Comparison of ENCODE assay signal across 19 cellular contexts in the genomic region with DNA sequence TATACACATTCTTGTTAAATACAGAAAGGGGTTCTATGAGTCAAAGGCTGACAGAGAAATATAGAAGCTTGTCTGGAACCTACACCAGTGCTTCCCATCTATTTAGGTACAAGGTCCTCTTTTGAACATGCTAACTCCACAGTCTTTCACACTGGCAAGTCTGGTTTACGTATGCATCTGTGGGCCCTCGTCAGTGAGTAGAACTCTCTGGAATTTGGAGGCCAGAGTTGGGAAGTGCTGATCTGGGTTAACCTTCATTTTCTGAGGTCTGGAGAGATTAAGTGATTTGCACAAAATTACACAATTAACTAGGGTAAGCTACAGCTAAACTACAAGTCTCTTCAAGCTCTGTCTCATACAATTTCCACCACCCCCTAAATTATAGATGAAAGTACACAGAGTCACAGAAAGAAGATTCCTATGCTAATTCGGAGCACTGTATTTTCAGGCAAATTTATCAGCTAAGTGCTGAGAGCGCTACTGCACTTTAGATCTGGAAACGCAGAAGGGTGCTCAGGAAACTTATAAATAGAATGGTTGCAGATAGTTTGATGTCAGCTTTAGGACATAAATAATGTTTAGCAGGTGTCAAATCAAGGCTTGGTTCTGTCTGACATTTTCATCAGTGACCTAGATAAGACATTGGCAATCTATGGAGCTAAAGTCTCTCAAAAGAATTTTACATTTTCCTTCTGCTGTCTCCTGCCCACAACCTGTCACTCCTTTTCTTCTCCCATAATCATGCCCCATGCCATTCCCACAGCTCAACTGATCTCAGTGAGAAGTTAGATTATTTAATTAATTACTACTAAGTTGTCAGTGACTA. TPM values are rescaled to one million over a fixed set of nuclear protein-coding genes. Genes with fewer than 3 reads are reported as not detected.
A peak's percentile ranks its signal among the peaks of the same experiment; 100 is the strongest.
DNase-seq lines count a peak whose midpoint lies in the region; ATAC-seq, FAIRE-seq and TF ChIP-seq lines count a peak whose summit lies in the region.
"Had no signal": no experiment of that assay in that cellular context is flagged by ENCODE, and none has a peak within 500 bp of the region (broad histone marks: within the 10 kb centered on the region; RNA-seq: fewer than 3 reads in every experiment).

No MANE protein-coding gene starts in this region.

- H3K27ac ChIP-seq in ascending aorta = peak overlapping the region; percentile 80 to 82
- peak overlapping the region; percentile 56 to 84 (median 71) for H3K27ac ChIP-seq in gastroesophageal sphincter
- H3K27ac ChIP-seq in trophoblast cell (ENCODE audit: low read depth, low read length) = no peak overlapping the region
- H3K27ac ChIP-seq in CD8-positive, alpha-beta memory T cell (ENCODE audit: low read depth, low read length) = no peak overlapping the region
- no peak overlapping the region for H3K27ac ChIP-seq in small intestine (ENCODE audit: low read depth in 1 of 2, low read length in 1 of 2)
- H3K27ac ChIP-seq: adrenal gland, HL-60 had no signal

- no peak overlapping the region for H3K14ac ChIP-seq in trophoblast cell (ENCODE audit: low read length)

- H3K27me3 ChIP-seq in ascending aorta (no peaks in the 10 kb centered on the region), gastroesophageal sphincter (no peaks in the 10 kb centered on the region), trophoblast cell (ENCODE audit: insufficient read depth, low read length) (no peaks in the 10 kb centered on the region), small intestine (ENCODE audit: control insufficient read depth in 2 of 2, insufficient read depth in 2 of 2, low read length in 2 of 2) (no peaks in the 10 kb centered on the region)
- H3K27me3 ChIP-seq in CD8-positive, alpha-beta memory T cell (ENCODE audit: insufficient read depth, low read length, poor library complexity, severe bottlenecking) = no peaks in the 10 kb centered on the region
- H3K27me3 ChIP-seq: adrenal gland had no signal

- TF ChIP-seq CTCF in AG10803 (conservative IDR thresholded peaks at IDR 0.05; ENCODE audit: low read length) (no peak), ascending aorta (IDR thresholded peaks at IDR 0.05) (no peak), gastroesophageal sphincter (IDR thresholded peaks at IDR 0.05) (no peak)

- no peak overlapping the region for H2AFZ ChIP-seq in trophoblast cell (ENCODE audit: insufficient read depth, low read length, poor library complexity)

- CTCF ChIA-PET in CD8-positive, alpha-beta memory T cell (lab: Charles Lee) = interaction anchor here (1.6 kb wide), 1 partner anchor 163 kb away, joined by 3 read pairs; no protein-coding TSS in a partner anchor

- DNase-seq in AG10803 (ENCODE audit: low read depth) (peak; percentile 58), ascending aorta (ENCODE audit: low spot score in 2 of 2) (peak in 1 of 2 donors; percentile 64), trophoblast cell (peak; percentile 86 to 95), NCI-H1048 (lab: John Stamatoyannopoulos, UW) (no peak), small intestine (no peak)
- DNase-seq in CD8-positive, alpha-beta memory T cell = no peak
- DNase-seq: activated CD4-positive, alpha-beta T cell treated with anti-CD3 and anti-CD28 coated beads, Interleukin-2, amount 10 ng/mL, durations not matched to agents 7 days and 5 days; activated T-cell treated with anti-CD3 and anti-CD28 coated beads, Interleukin-2, amount 50 U/mL, for 48 hours; adrenal gland; Caco-2; effector memory CD4-positive, alpha-beta T cell; glutamatergic neuron; naive thymus-derived CD8-positive, alpha-beta T cell; NCI-H1930; stimulated activated naive CD8-positive, alpha-beta T cell treated with anti-CD3 and anti-CD28 coated beads, Interleukin-15, amount 100 ng/mL, for 72 hours had no signal

- POLR2A ChIA-PET in CD8-positive, alpha-beta memory T cell (lab: Charles Lee) = no interaction called here

- H3K27ac Mint-ChIP-seq in CD8-positive, alpha-beta memory T cell = peak overlapping the region in 1 of 8 donors; percentile 69
- H3K27ac Mint-ChIP-seq: activated CD4-positive, alpha-beta T cell treated with anti-CD3 and anti-CD28 coated beads, Interleukin-2, amount 10 ng/mL, durations not matched to agents 7 days and 5 days; naive thymus-derived CD8-positive, alpha-beta T cell; stimulated activated naive CD8-positive, alpha-beta T cell treated with anti-CD3 and anti-CD28 coated beads, Interleukin-15, amount 100 ng/mL, for 72 hours had no signal

- H2BK5ac ChIP-seq in trophoblast cell (ENCODE audit: low read depth, low read length, poor library complexity) = no peak overlapping the region

- no peaks in the 10 kb centered on the region for H3K9me3 Mint-ChIP-seq in CD8-positive, alpha-beta memory T cell
- H3K9me3 Mint-ChIP-seq: activated CD4-positive, alpha-beta T cell treated with anti-CD3 and anti-CD28 coated beads, Interleukin-2, amount 10 ng/mL, durations not matched to agents 7 days and 5 days; naive thymus-derived CD8-positive, alpha-beta T cell; stimulated activated naive CD8-positive, alpha-beta T cell treated with anti-CD3 and anti-CD28 coated beads, Interleukin-15, amount 100 ng/mL, for 72 hours had no signal

- H2BK120ac ChIP-seq in trophoblast cell (ENCODE audit: insufficient read depth, low read length, poor library complexity) = no peak overlapping the region

- H3K4ac ChIP-seq in trophoblast cell (ENCODE audit: low read depth, low read length) = no peak overlapping the region

- WGBS in gastroesophageal sphincter (ENCODE audit: low coverage in 1 of 2), 2 donors = 63 to 71% methylated on average over 5 of the region's 5 CpGs
- WGBS in trophoblast cell (ENCODE audit: extremely low coverage, insufficient coverage, insufficient read length) = no CpG with 5 or more reads among the region's 5 CpGs
- 76 to 85% (median 77%) methylated on average over 5 of the region's 5 CpGs for WGBS in small intestine, 3 donors

- ATAC-seq in gastroesophageal sphincter (no peak), GM18498 (IDR thresholded peaks at IDR 0.05; ENCODE audit: unreplicated experiment) (no peak)
- ATAC-seq: naive thymus-derived CD8-positive, alpha-beta T cell; stimulated activated naive CD8-positive, alpha-beta T cell treated with anti-CD3 and anti-CD28 coated beads, Interleukin-15, amount 100 ng/mL, for 72 hours had no signal

- H3K4me2 ChIP-seq in trophoblast cell (ENCODE audit: low read length) = no peak overlapping the region

- H3K79me1 ChIP-seq in trophoblast cell (ENCODE audit: low read length) = no peaks in the 10 kb centered on the region

- no peak overlapping the region for H3K23ac ChIP-seq in trophoblast cell (ENCODE audit: low read length)

- H3K4me3 ChIP-seq in AG10803 (ENCODE audit: low read length) (no peak overlapping the region), ascending aorta (no peak overlapping the region), gastroesophageal sphincter (no peak overlapping the region), trophoblast cell (ENCODE audit: low read depth, low read length) (no peak overlapping the region), small intestine (ENCODE audit: low read depth in 1 of 2, low read length in 2 of 2) (no peak overlapping the region)
- no peak overlapping the region for H3K4me3 ChIP-seq in CD8-positive, alpha-beta memory T cell (ENCODE audit: low read length)
- H3K4me3 ChIP-seq: adrenal gland had no signal

- H4K12ac ChIP-seq in trophoblast cell (ENCODE audit: low read depth, low read length) = no peak overlapping the region

- no peak overlapping the region for H2BK12ac ChIP-seq in trophoblast cell (ENCODE audit: low read length)

- TF ChIP-seq EP300 in gastroesophageal sphincter (IDR thresholded peaks at IDR 0.05) = no peak

- H3K18ac ChIP-seq in trophoblast cell (ENCODE audit: low read length) = no peak overlapping the region

- no peak overlapping the region for H3K9ac ChIP-seq in trophoblast cell (ENCODE audit: low read length)

- H4K8ac ChIP-seq in trophoblast cell (ENCODE audit: low read depth, low read length) = no peak overlapping the region

- H3K4me3 Mint-ChIP-seq in CD8-positive, alpha-beta memory T cell = no peak overlapping the region
- H3K4me3 Mint-ChIP-seq: activated CD4-positive, alpha-beta T cell treated with anti-CD3 and anti-CD28 coated beads, Interleukin-2, amount 10 ng/mL, durations not matched to agents 7 days and 5 days; naive thymus-derived CD8-positive, alpha-beta T cell; stimulated activated naive CD8-positive, alpha-beta T cell treated with anti-CD3 and anti-CD28 coated beads, Interleukin-15, amount 100 ng/mL, for 72 hours had no signal

- H3K4me1 ChIP-seq in ascending aorta (peaks cover 10 to 45% of the 10 kb centered on the region in 2 donors), gastroesophageal sphincter (peaks cover 9 to 63% (median 16%) of the 10 kb centered on the region in 3 donors), trophoblast cell (ENCODE audit: control insufficient read depth in 1 of 2, insufficient read depth in 2 of 2, low read length in 2 of 2) (peaks cover 0 to 2% of the 10 kb centered on the region in 2 experiments), small intestine (ENCODE audit: control insufficient read depth in 2 of 2, insufficient read depth in 1 of 2, low read depth in 1 of 2, low read length in 1 of 2) (no peaks in the 10 kb centered on the region)
- no peaks in the 10 kb centered on the region for H3K4me1 ChIP-seq in CD8-positive, alpha-beta memory T cell (ENCODE audit: insufficient read depth, low read length)

- no peak for TF ChIP-seq POLR2A in gastroesophageal sphincter (IDR thresholded peaks at IDR 0.05)

- peaks cover 7 to 23% of the 10 kb centered on the region in 2 donors for H3K27me3 Mint-ChIP-seq in CD8-positive, alpha-beta memory T cell

- no peak overlapping the region for H2AK5ac ChIP-seq in trophoblast cell (ENCODE audit: low read length)

- no peak for FAIRE-seq in small intestine (lab: Jason Lieb, UNC)
- FAIRE-seq: H54 had no signal

- H4K91ac ChIP-seq in trophoblast cell (ENCODE audit: low read depth, low read length) = no peak overlapping the region

- no peaks in the 10 kb centered on the region for H3K79me2 ChIP-seq in trophoblast cell (ENCODE audit: control insufficient read depth, insufficient read depth, low read length, poor library complexity)

- H3K36me3 ChIP-seq in ascending aorta (no peaks in the 10 kb centered on the region), gastroesophageal sphincter (no peaks in the 10 kb centered on the region), trophoblast cell (ENCODE audit: control insufficient read depth in 1 of 2, insufficient read depth in 2 of 2, low read length in 2 of 2) (no peaks in the 10 kb centered on the region), small intestine (ENCODE audit: control insufficient read depth in 2 of 2, insufficient read depth in 2 of 2, low read length in 2 of 2) (no peaks in the 10 kb centered on the region)
- H3K36me3 ChIP-seq in CD8-positive, alpha-beta memory T cell (ENCODE audit: insufficient read depth, low read length) = no peaks in the 10 kb centered on the region
- H3K36me3 ChIP-seq: adrenal gland had no signal

- no peaks in the 10 kb centered on the region for H3K4me1 Mint-ChIP-seq in CD8-positive, alpha-beta memory T cell
- H3K4me1 Mint-ChIP-seq: activated CD4-positive, alpha-beta T cell treated with anti-CD3 and anti-CD28 coated beads, Interleukin-2, amount 10 ng/mL, durations not matched to agents 7 days and 5 days; stimulated activated naive CD8-positive, alpha-beta T cell treated with anti-CD3 and anti-CD28 coated beads, Interleukin-15, amount 100 ng/mL, for 72 hours had no signal

- intact Hi-C loops in ascending aorta (cut with DNase I) = loop anchor here (10.0 kb wide), 2 partner anchors 346 to 686 kb away; partner anchors contain the start of gene BMPR1B

- H3K36me3 Mint-ChIP-seq in CD8-positive, alpha-beta memory T cell = no peaks in the 10 kb centered on the region
- H3K36me3 Mint-ChIP-seq: naive thymus-derived CD8-positive, alpha-beta T cell had no signal

- H3K9me3 ChIP-seq in ascending aorta (no peaks in the 10 kb centered on the region), gastroesophageal sphincter (no peaks in the 10 kb centered on the region), trophoblast cell (ENCODE audit: insufficient read depth, low read depth, low read length) (no peaks in the 10 kb centered on the region), small intestine (ENCODE audit: control insufficient read depth, low read depth) (no peaks in the 10 kb centered on the region)
- no peaks in the 10 kb centered on the region for H3K9me3 ChIP-seq in CD8-positive, alpha-beta memory T cell (ENCODE audit: low read length)
- H3K9me3 ChIP-seq: adrenal gland, Caco-2 had no signal

RNA-seq across cellular contexts. Expression of gene PDLIM5, which starts 43.0 kb away (rescaled TPM):
- total RNA-seq in ascending aorta (103 TPM), gastroesophageal sphincter (100 to 1,000 TPM; 100 to 223 (median 175) TPM)
- 59.1 and 59.8 TPM in 2 replicates for polyA plus RNA-seq in trophoblast cell (2013)
- total RNA-seq in CD8-positive, alpha-beta memory T cell = 10 to 100 TPM; 27.0 to 27.4 TPM
- 50.2 TPM for polyA plus RNA-seq in CD8-positive, alpha-beta memory T cell
- 10 to 100 TPM; 26.6 to 61.7 (median 61.3) TPM for polyA plus RNA-seq in small intestine

Comparison
In these comparisons a context has a peak if more than half of its experiments do, and no peak if none do; other contexts are left out.
1. DNase-seq: peak in AG10803 (single experiment) and trophoblast cell (2 of 2); none in NCI-H1048 (single experiment), CD8-positive, alpha-beta memory T cell (0 of 5) and small intestine (single experiment).
2. H3K27ac ChIP-seq: peak in ascending aorta (2 of 2) and gastroesophageal sphincter (4 of 4); none in trophoblast cell (single experiment), CD8-positive, alpha-beta memory T cell (single experiment) and small intestine (0 of 2).